34 cellular contexts compared by ENCODE assay signal in genomic region chr12:59393506-59393905, GRCh38.
"Had no signal": no experiment of that assay in that cellular context is flagged by ENCODE, and none has a peak within 500 bp of the region (broad histone marks: within the 10 kb centered on the region; RNA-seq: fewer than 3 reads in every experiment).

No MANE protein-coding gene starts in this region.

- H2AFZ ChIP-seq: hepatocyte had no signal

- H3K27me3 Mint-ChIP-seq: activated naive CD4-positive, alpha-beta T cell treated with anti-CD3 and anti-CD28 coated beads, Interleukin-2, amount 50 U/mL, for 24 hours had no signal

- H3K4me1 ChIP-seq: adrenal gland, body of pancreas, colonic mucosa, esophagus squamous epithelium, foreskin keratinocyte, gastrocnemius medialis, heart right ventricle had no signal

- H3K27ac Mint-ChIP-seq: activated CD4-positive, alpha-beta memory T cell treated with anti-CD3 and anti-CD28 coated beads for 36 hours; activated CD4-positive, alpha-beta T cell treated with anti-CD3 and anti-CD28 coated beads for 36 hours; activated CD4-positive, alpha-beta T cell treated with anti-CD3 and anti-CD28 coated beads, Interleukin-2, amount 10 ng/mL, durations not matched to agents 24 days and 14 days; activated CD8-positive, alpha-beta memory T cell treated with anti-CD3 and anti-CD28 coated beads, Interleukin-2, amount 10 ng/mL, durations not matched to agents 7 days and 5 days; activated CD8-positive, alpha-beta T cell treated with anti-CD3 and anti-CD28 coated beads, Interleukin-2, amount 10 ng/mL, durations not matched to agents 7 days and 5 days; activated naive CD4-positive, alpha-beta T cell treated with anti-CD3 and anti-CD28 coated beads for 36 hours; activated naive CD4-positive, alpha-beta T cell treated with anti-CD3 and anti-CD28 coated beads, Interleukin-2, amount 50 U/mL, for 24 hours; activated naive CD8-positive, alpha-beta T cell treated with anti-CD3 and anti-CD28 coated beads for 36 hours; activated naive CD8-positive, alpha-beta T cell treated with anti-CD3 and anti-CD28 coated beads, Interleukin-2, amount 50 U/mL, for 24 hours; activated T-helper 1 cell treated with anti-CD3 and anti-CD28 coated beads, Interleukin-12 subunit alpha, Interleukin-12 subunit beta, Interleukin-2, Interleukin-4 antibody, amounts not matched to agents 30 ng/mL and 10 ng/mL and 1 ng/mL, durations not matched to agents 14 hours and 24 hours and 36 hours; activated T-helper 2 cell treated with anti-CD3 and anti-CD28 coated beads, Interferon-gamma antibody, Interleukin-2, Interleukin-4, amounts not matched to agents 10 μg/mL and 5 μg/mL and 100 μg/mL, durations not matched to agents 14 hours and 24 hours and 36 hours; T-helper 17 cell; T-helper 2 cell treated with Interferon-gamma antibody and Interleukin-4, amounts not matched to agents 5 μg/mL and 100 μg/mL, for 36 hours had no signal

- H3K4me3 ChIP-seq: adrenal gland, body of pancreas, colonic mucosa, esophagus squamous epithelium, gastrocnemius medialis, heart right ventricle, hepatocyte had no signal

- H3K79me2 ChIP-seq: hepatocyte had no signal

- H3K36me3 ChIP-seq: adrenal gland, colonic mucosa, esophagus squamous epithelium, gastrocnemius medialis, heart right ventricle had no signal

- H3K9me3 Mint-ChIP-seq: activated CD4-positive, alpha-beta memory T cell treated with anti-CD3 and anti-CD28 coated beads for 36 hours; activated CD4-positive, alpha-beta T cell treated with anti-CD3 and anti-CD28 coated beads, Interleukin-2, amount 10 ng/mL, durations not matched to agents 24 days and 14 days; activated naive CD4-positive, alpha-beta T cell treated with anti-CD3 and anti-CD28 coated beads for 36 hours; activated naive CD4-positive, alpha-beta T cell treated with anti-CD3 and anti-CD28 coated beads, Interleukin-2, amount 50 U/mL, for 24 hours; activated naive CD8-positive, alpha-beta T cell treated with anti-CD3 and anti-CD28 coated beads for 36 hours; activated naive CD8-positive, alpha-beta T cell treated with anti-CD3 and anti-CD28 coated beads, Interleukin-2, amount 50 U/mL, for 24 hours; activated T-helper 1 cell treated with anti-CD3 and anti-CD28 coated beads, Interleukin-12 subunit alpha, Interleukin-12 subunit beta, Interleukin-2, Interleukin-4 antibody, amounts not matched to agents 30 ng/mL and 10 ng/mL and 1 ng/mL, durations not matched to agents 14 hours and 24 hours and 36 hours; activated T-helper 2 cell treated with anti-CD3 and anti-CD28 coated beads, Interferon-gamma antibody, Interleukin-2, Interleukin-4, amounts not matched to agents 10 μg/mL and 5 μg/mL and 100 μg/mL, durations not matched to agents 14 hours and 24 hours and 36 hours; T-helper 2 cell treated with Interferon-gamma antibody and Interleukin-4, amounts not matched to agents 5 μg/mL and 100 μg/mL, for 36 hours had no signal

- H3K36me3 Mint-ChIP-seq: activated CD4-positive, alpha-beta memory T cell treated with anti-CD3 and anti-CD28 coated beads for 36 hours; activated CD8-positive, alpha-beta memory T cell treated with anti-CD3 and anti-CD28 coated beads, Interleukin-2, amount 10 ng/mL, durations not matched to agents 7 days and 5 days; activated naive CD4-positive, alpha-beta T cell treated with anti-CD3 and anti-CD28 coated beads, Interleukin-2, amount 50 U/mL, for 24 hours; activated naive CD8-positive, alpha-beta T cell treated with anti-CD3 and anti-CD28 coated beads for 36 hours had no signal

- H3K4me2 ChIP-seq: hepatocyte had no signal

- H3K27ac ChIP-seq: adrenal gland, body of pancreas, colonic mucosa, epithelial cell of prostate, esophagus squamous epithelium, foreskin keratinocyte, gastrocnemius medialis, heart right ventricle, hepatocyte had no signal

- H3K27me3 ChIP-seq: adrenal gland, body of pancreas, colonic mucosa, esophagus squamous epithelium, foreskin keratinocyte, gastrocnemius medialis, heart right ventricle, hepatocyte had no signal

- H3K4me1 Mint-ChIP-seq: activated CD4-positive, alpha-beta T cell treated with anti-CD3 and anti-CD28 coated beads for 36 hours; activated CD4-positive, alpha-beta T cell treated with anti-CD3 and anti-CD28 coated beads, Interleukin-2, amount 10 ng/mL, durations not matched to agents 24 days and 14 days; activated CD8-positive, alpha-beta memory T cell treated with anti-CD3 and anti-CD28 coated beads, Interleukin-2, amount 10 ng/mL, durations not matched to agents 7 days and 5 days; activated naive CD4-positive, alpha-beta T cell treated with anti-CD3 and anti-CD28 coated beads, Interleukin-2, amount 50 U/mL, for 24 hours; activated naive CD8-positive, alpha-beta T cell treated with anti-CD3 and anti-CD28 coated beads for 36 hours; activated naive CD8-positive, alpha-beta T cell treated with anti-CD3 and anti-CD28 coated beads, Interleukin-2, amount 50 U/mL, for 24 hours; T-helper 17 cell had no signal

- H3K9me3 ChIP-seq: adrenal gland, body of pancreas, colonic mucosa, esophagus squamous epithelium, gastrocnemius medialis had no signal

- H3K4me3 Mint-ChIP-seq: activated CD4-positive, alpha-beta memory T cell treated with anti-CD3 and anti-CD28 coated beads for 36 hours; activated CD4-positive, alpha-beta T cell treated with anti-CD3 and anti-CD28 coated beads for 36 hours; activated CD4-positive, alpha-beta T cell treated with anti-CD3 and anti-CD28 coated beads, Interleukin-2, amount 10 ng/mL, durations not matched to agents 24 days and 14 days; activated CD8-positive, alpha-beta memory T cell treated with anti-CD3 and anti-CD28 coated beads, Interleukin-2, amount 10 ng/mL, durations not matched to agents 7 days and 5 days; activated CD8-positive, alpha-beta T cell treated with anti-CD3 and anti-CD28 coated beads, Interleukin-2, amount 10 ng/mL, durations not matched to agents 7 days and 5 days; activated naive CD4-positive, alpha-beta T cell treated with anti-CD3 and anti-CD28 coated beads for 36 hours; activated naive CD4-positive, alpha-beta T cell treated with anti-CD3 and anti-CD28 coated beads, Interleukin-2, amount 50 U/mL, for 24 hours; activated naive CD8-positive, alpha-beta T cell treated with anti-CD3 and anti-CD28 coated beads for 36 hours; activated naive CD8-positive, alpha-beta T cell treated with anti-CD3 and anti-CD28 coated beads, Interleukin-2, amount 50 U/mL, for 24 hours; activated T-helper 1 cell treated with anti-CD3 and anti-CD28 coated beads, Interleukin-12 subunit alpha, Interleukin-12 subunit beta, Interleukin-2, Interleukin-4 antibody, amounts not matched to agents 30 ng/mL and 10 ng/mL and 1 ng/mL, durations not matched to agents 14 hours and 24 hours and 36 hours; T-helper 17 cell; T-helper 2 cell treated with Interferon-gamma antibody and Interleukin-4, amounts not matched to agents 5 μg/mL and 100 μg/mL, for 36 hours had no signal

- DNase-seq: activated CD4-positive, alpha-beta memory T cell treated with anti-CD3 and anti-CD28 coated beads for 36 hours; activated CD4-positive, alpha-beta T cell treated with anti-CD3 and anti-CD28 coated beads for 36 hours; activated CD4-positive, alpha-beta T cell treated with anti-CD3 and anti-CD28 coated beads, Interleukin-2, amount 10 ng/mL, durations not matched to agents 24 days and 14 days; activated CD4-positive, CD25-positive, alpha-beta regulatory T cell; activated CD4-positive, CD25-positive, alpha-beta regulatory T cell treated with anti-CD3 and anti-CD28 coated beads, Interleukin-2, amount 50 U/mL, for 72 hours; activated CD8-positive, alpha-beta memory T cell treated with anti-CD3 and anti-CD28 coated beads, Interleukin-2, amount 10 ng/mL, durations not matched to agents 7 days and 5 days; activated CD8-positive, alpha-beta memory T cell treated with anti-CD3 and anti-CD28 coated beads, Interleukin-2, amount 50 U/mL, for 4 hours; activated CD8-positive, alpha-beta T cell treated with anti-CD3 and anti-CD28 coated beads, Interleukin-2, amount 10 ng/mL, durations not matched to agents 7 days and 5 days; activated effector memory CD4-positive, alpha-beta T cell treated with anti-CD3 and anti-CD28 coated beads, Interleukin-2, amount 50 U/mL, for 16 hours; activated naive CD4-positive, alpha-beta T cell treated with anti-CD3 and anti-CD28 coated beads for 36 hours; activated naive CD8-positive, alpha-beta T cell treated with anti-CD3 and anti-CD28 coated beads for 36 hours; activated naive CD8-positive, alpha-beta T cell treated with anti-CD3 and anti-CD28 coated beads, Interleukin-2, amount 50 U/mL, for 24 hours; activated T-cell treated with anti-CD3 and anti-CD28 coated beads, Interleukin-2, amount 50 U/mL, for 1 hour; activated T-cell treated with anti-CD3 and anti-CD28 coated beads, Interleukin-2, amount 50 U/mL, for 48 hours; adrenal gland; amygdala; aorta; body of pancreas; caudate nucleus; cerebellar nuclear complex; colonic mucosa; effector CD8-positive, alpha-beta T cell; esophagus squamous epithelium; foreskin keratinocyte; gastrocnemius medialis; heart right ventricle; T-helper 17 cell; T1000 had no signal

- ATAC-seq: activated CD4-positive, alpha-beta T cell treated with anti-CD3 and anti-CD28 coated beads for 36 hours; activated CD8-positive, alpha-beta memory T cell treated with anti-CD3 and anti-CD28 coated beads, Interleukin-2, amount 10 ng/mL, durations not matched to agents 7 days and 5 days; activated CD8-positive, alpha-beta T cell treated with anti-CD3 and anti-CD28 coated beads, Interleukin-2, amount 10 ng/mL, durations not matched to agents 7 days and 5 days; activated naive CD8-positive, alpha-beta T cell treated with anti-CD3 and anti-CD28 coated beads, Interleukin-2, amount 50 U/mL, for 24 hours; body of pancreas; foreskin keratinocyte; gastrocnemius medialis; heart right ventricle; T-helper 17 cell had no signal
